ENCODE assay signal across 10 cellular contexts in the genomic region with DNA sequence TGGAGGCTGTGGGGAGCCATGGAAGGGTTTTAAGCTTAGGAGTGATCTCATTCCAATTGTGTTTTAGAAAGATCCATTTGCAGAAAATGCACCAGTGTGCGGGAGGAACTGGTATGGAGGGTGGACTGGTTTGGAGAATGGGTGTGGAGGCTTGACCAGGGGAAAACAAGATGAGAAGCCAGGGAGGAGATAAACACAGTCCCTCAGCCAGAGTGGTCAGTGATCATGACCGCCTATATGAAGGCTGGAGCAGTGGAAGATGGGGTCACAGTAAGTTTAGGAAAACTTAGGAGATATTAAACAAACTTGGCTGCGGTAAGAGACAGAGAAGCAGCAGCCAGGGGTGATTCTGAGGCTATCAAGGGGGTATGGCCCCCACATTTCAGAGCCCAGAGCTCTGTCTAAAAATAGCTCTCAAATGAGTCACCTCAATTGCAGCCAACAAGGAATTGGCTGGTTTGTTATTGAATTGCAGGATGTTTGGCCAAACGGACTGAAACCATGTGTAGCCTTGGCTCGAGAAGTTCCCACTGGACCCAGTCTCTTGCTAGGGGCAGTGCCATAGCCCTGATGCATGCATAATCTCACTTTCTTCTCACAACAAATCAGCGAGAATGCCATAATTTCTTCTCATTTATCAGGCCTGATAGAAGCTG.
A peak's percentile ranks its signal among the peaks of the same experiment; 100 is the strongest.
DNase-seq lines count a peak whose midpoint lies in the region; ATAC-seq and TF ChIP-seq lines count a peak whose summit lies in the region.
"Had no signal": no experiment of that assay in that cellular context is flagged by ENCODE, and none has a peak within 500 bp of the region (broad histone marks: within the 10 kb centered on the region; RNA-seq: fewer than 3 reads in every experiment).

No MANE protein-coding gene starts in this region.

- ATAC-seq in HG02678 (IDR thresholded peaks at IDR 0.05; ENCODE audit: unreplicated experiment), result no peak
- ATAC-seq: CD8-positive, alpha-beta T cell had no signal

- POLR2A ChIA-PET in GM10248 (lab: Yijun Ruan, JAX), result no interaction called here

- TF ChIP-seq CTCF in glutamatergic neuron (IDR thresholded peaks at IDR 0.05; ENCODE audit: partially characterized antibody, unreplicated experiment) (no peak), progenitor cell of endocrine pancreas (IDR thresholded peaks at IDR 0.05; ENCODE audit: unreplicated experiment) (no peak), GM10248 (IDR thresholded peaks at IDR 0.05; ENCODE audit: control extremely low read depth, extremely low read depth, low read depth, missing control alignments) (no peak)

- H3K27ac Mint-ChIP-seq in glutamatergic neuron (ENCODE audit: unreplicated experiment) (peak overlapping the region; percentile 9), progenitor cell of endocrine pancreas (peak overlapping the region; percentile 17), immature natural killer cell (no peak overlapping the region)
- H3K27ac Mint-ChIP-seq: CD8-positive, alpha-beta T cell had no signal

- H3K9me3 Mint-ChIP-seq in glutamatergic neuron (ENCODE audit: unreplicated experiment) (peaks cover 4% of the 10 kb centered on the region), progenitor cell of endocrine pancreas (ENCODE audit: low read depth) (peaks cover 3% of the 10 kb centered on the region), immature natural killer cell (peaks cover 0 to 2% (median 0%) of the 10 kb centered on the region in 6 donors)
- H3K9me3 Mint-ChIP-seq: CD8-positive, alpha-beta T cell had no signal

- H3K36me3 Mint-ChIP-seq in glutamatergic neuron (ENCODE audit: unreplicated experiment), result no peaks in the 10 kb centered on the region
- H3K36me3 Mint-ChIP-seq in progenitor cell of endocrine pancreas (ENCODE audit: insufficient read depth), result no peaks in the 10 kb centered on the region
- H3K36me3 Mint-ChIP-seq in immature natural killer cell, result peaks cover 0 to 8% (median 0%) of the 10 kb centered on the region in 3 donors
- H3K36me3 Mint-ChIP-seq: CD8-positive, alpha-beta T cell had no signal

- DNase-seq in EH (ENCODE audit: low read depth), result peak; percentile 96
- peak in 40 of 58 donors; percentile 2 to 73 (median 22) for DNase-seq in anterior cingulate cortex (lab: John Stamatoyannopoulos, UW)
- no peak for DNase-seq in glutamatergic neuron
- no peak for DNase-seq in progenitor cell of endocrine pancreas (ENCODE audit: low spot score, unreplicated experiment)
- no peak for DNase-seq in GM10248 (ENCODE audit: extremely low spot score)
- DNase-seq in immature natural killer cell, result no peak
- no peak for DNase-seq in NCI-H2107 treated with DMSO at 0.1 percent for 48 hours (lab: John Stamatoyannopoulos, UW; ENCODE audit: unreplicated experiment)
- DNase-seq: CD8-positive, alpha-beta T cell; SJCRH30 had no signal

- H3K27me3 Mint-ChIP-seq in glutamatergic neuron (ENCODE audit: unreplicated experiment) (peaks cover 1% of the 10 kb centered on the region), progenitor cell of endocrine pancreas (no peaks in the 10 kb centered on the region), immature natural killer cell (ENCODE audit: low read depth in 3 of 3) (peaks cover 1 to 7% (median 2%) of the 10 kb centered on the region in 3 donors)

- CTCF ChIA-PET in GM10248 (lab: Yijun Ruan, JAX), result no interaction called here

- H3K4me3 Mint-ChIP-seq in glutamatergic neuron (ENCODE audit: unreplicated experiment), result no peak overlapping the region
- no peak overlapping the region for H3K4me3 Mint-ChIP-seq in progenitor cell of endocrine pancreas (ENCODE audit: low read depth)
- H3K4me3 Mint-ChIP-seq in immature natural killer cell, result no peak overlapping the region
- H3K4me3 Mint-ChIP-seq: CD8-positive, alpha-beta T cell had no signal

- H3K4me1 Mint-ChIP-seq in glutamatergic neuron (ENCODE audit: low read depth, unreplicated experiment) (peaks cover 24% of the 10 kb centered on the region), progenitor cell of endocrine pancreas (ENCODE audit: low read depth) (peaks cover 20% of the 10 kb centered on the region), immature natural killer cell (no peaks in the 10 kb centered on the region)

Comparison
In these comparisons a context has a peak if more than half of its experiments do, and no peak if none do; other contexts are left out.
1. DNase-seq: peak in EH (single experiment) and anterior cingulate cortex (40 of 58); none in glutamatergic neuron (single experiment), progenitor cell of endocrine pancreas (single experiment), GM10248 (single experiment), immature natural killer cell (0 of 3) and NCI-H2107 treated with DMSO at 0.1 percent for 48 hours (single experiment).
2. H3K27ac Mint-ChIP-seq: peak in glutamatergic neuron (single experiment) and progenitor cell of endocrine pancreas (single experiment); none in immature natural killer cell (0 of 6).